ENCODE assay signal across 1 cellular context in the genomic region with DNA sequence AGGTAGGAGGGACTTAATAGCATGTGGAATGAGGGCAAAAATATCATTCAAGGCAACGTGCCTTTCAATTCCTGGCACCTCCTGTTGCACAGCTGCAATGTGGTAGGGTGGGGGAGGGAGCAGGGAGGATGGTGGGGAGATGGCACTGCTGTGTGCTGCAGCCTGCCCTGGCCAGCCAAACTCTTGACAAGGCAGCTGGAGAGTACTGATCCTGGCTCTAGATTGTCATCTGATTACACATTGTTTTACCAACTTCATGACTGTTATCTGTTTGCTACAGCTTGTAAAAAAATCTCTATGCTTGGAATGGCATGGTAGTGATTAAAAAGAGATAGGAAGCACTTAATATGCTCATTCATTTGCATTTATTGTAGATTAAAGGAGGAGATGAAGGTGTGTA.
TF ChIP-seq lines count a peak whose summit lies in the region.

No MANE protein-coding gene starts in this region.

TF ChIP-seq in SK-N-SH, 30 proteins besides CTCF, POLR2A, EP300 and RAD21 (continued from another document):
- TF ChIP-seq, protein P1, sequence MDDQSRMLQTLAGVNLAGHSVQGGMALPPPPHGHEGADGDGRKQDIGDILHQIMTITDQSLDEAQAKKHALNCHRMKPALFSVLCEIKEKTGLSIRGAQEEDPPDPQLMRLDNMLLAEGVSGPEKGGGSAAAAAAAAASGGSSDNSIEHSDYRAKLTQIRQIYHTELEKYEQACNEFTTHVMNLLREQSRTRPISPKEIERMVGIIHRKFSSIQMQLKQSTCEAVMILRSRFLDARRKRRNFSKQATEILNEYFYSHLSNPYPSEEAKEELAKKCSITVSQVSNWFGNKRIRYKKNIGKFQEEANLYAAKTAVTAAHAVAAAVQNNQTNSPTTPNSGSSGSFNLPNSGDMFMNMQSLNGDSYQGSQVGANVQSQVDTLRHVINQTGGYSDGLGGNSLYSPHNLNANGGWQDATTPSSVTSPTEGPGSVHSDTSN (IDR thresholded peaks at IDR 0.05) = no peak
- TF ChIP-seq, protein P2, sequence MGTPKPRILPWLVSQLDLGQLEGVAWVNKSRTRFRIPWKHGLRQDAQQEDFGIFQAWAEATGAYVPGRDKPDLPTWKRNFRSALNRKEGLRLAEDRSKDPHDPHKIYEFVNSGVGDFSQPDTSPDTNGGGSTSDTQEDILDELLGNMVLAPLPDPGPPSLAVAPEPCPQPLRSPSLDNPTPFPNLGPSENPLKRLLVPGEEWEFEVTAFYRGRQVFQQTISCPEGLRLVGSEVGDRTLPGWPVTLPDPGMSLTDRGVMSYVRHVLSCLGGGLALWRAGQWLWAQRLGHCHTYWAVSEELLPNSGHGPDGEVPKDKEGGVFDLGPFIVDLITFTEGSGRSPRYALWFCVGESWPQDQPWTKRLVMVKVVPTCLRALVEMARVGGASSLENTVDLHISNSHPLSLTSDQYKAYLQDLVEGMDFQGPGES (IDR thresholded peaks at IDR 0.05; ENCODE audit: low read depth, low read length) = no peak
- TF ChIP-seq RCOR1 (IDR thresholded peaks at IDR 0.05; ENCODE audit: low read length) (peak; percentile 36; the same call in 1 of the 2 replicates), SIN3A (IDR thresholded peaks at IDR 0.05; ENCODE audit: borderline replicate concordance, low read depth, low read length) (no peak), TCF12 (IDR thresholded peaks at IDR 0.05) (peak; percentile 66), RFX5 (IDR thresholded peaks at IDR 0.05; ENCODE audit: low read length) (no peak), RXRA (IDR thresholded peaks at IDR 0.05; ENCODE audit: borderline replicate concordance, low read depth) (no peak), CHD2 (IDR thresholded peaks at IDR 0.05; ENCODE audit: low read length, partially characterized antibody) (peak; percentile 30), NFIC (IDR thresholded peaks at IDR 0.05; ENCODE audit: borderline replicate concordance) (0 out of 2 replicates have a peak, but pooled peaks have one; percentile 9), TAF1 (IDR thresholded peaks at IDR 0.05; ENCODE audit: borderline replicate concordance, low read depth, low read length) (no peak), NRF1 (IDR thresholded peaks at IDR 0.05; ENCODE audit: low read depth, low read length) (no peak), MXI1 (IDR thresholded peaks at IDR 0.05; ENCODE audit: low read depth, low read length) (peak; percentile 30; the same call in 1 of the 2 replicates), GATA2 (CRISPR knock-in tag; IDR thresholded peaks at IDR 0.05) (peak; percentile 68)
- TF ChIP-seq, protein P3, sequence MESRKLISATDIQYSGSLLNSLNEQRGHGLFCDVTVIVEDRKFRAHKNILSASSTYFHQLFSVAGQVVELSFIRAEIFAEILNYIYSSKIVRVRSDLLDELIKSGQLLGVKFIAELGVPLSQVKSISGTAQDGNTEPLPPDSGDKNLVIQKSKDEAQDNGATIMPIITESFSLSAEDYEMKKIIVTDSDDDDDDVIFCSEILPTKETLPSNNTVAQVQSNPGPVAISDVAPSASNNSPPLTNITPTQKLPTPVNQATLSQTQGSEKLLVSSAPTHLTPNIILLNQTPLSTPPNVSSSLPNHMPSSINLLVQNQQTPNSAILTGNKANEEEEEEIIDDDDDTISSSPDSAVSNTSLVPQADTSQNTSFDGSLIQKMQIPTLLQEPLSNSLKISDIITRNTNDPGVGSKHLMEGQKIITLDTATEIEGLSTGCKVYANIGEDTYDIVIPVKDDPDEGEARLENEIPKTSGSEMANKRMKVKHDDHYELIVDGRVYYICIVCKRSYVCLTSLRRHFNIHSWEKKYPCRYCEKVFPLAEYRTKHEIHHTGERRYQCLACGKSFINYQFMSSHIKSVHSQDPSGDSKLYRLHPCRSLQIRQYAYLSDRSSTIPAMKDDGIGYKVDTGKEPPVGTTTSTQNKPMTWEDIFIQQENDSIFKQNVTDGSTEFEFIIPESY (IDR thresholded peaks at IDR 0.05; ENCODE audit: borderline replicate concordance, low read depth) = no peak
